In the genomic region with DNA sequence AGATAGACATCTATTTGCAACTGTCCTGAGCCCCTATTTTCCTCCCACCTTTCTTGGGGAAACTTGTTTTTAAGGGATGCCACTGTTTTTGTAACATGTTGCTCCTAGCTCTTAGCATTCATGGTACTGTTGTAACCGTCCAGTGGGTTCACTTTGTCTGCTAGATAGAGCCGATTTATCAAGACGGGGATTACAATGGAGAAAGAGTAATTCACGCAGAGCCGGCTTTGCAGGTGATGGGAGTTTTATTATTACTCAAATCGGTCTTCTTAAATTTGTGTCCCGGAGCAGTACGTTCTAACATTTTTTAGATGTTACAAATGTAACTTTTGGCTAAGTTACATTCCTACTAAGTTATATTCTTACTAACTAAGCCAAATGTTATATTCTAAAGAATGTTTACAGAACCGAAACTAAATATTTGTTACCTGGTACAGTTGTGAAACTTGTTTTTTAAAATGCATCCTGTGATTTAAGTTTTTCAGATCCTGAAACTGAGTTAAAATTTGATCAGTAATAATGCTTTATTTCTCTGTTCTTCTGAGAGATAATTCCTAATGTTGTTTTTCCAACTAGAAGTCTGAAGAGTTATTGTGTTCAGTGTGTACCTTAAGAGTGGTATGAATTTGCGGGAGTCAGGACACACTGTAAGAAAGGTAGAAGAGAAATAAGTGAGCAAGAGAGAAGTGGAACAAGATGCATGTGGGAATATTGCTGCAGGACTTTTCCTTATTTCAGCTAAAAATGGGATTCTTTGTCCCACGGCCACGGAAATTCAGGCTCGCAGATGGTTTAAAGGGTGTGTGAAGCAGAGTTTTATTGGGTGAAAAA, we compare ENCODE assay signal across 8 cellular contexts. TPM values are rescaled to one million over a fixed set of nuclear protein-coding genes. Genes with fewer than 3 reads are reported as not detected.
A peak's percentile ranks its signal among the peaks of the same experiment; 100 is the strongest.
DNase-seq lines count a peak whose midpoint lies in the region; ATAC-seq and TF ChIP-seq lines count a peak whose summit lies in the region.

No MANE protein-coding gene starts in this region.

- H3K27me3 ChIP-seq in KMS-11 (ENCODE audit: insufficient read depth, low read depth): no peaks in the 10 kb centered on the region
- no peaks in the 10 kb centered on the region for H3K27me3 ChIP-seq in breast epithelium
- H3K27me3 ChIP-seq in lower lobe of right lung (ENCODE audit: low read depth): no peaks in the 10 kb centered on the region
- H3K27me3 ChIP-seq in uterus: no peaks in the 10 kb centered on the region

- H3K4me3 ChIP-seq in KMS-11 (IDR thresholded peaks at IDR 0.05; ENCODE audit: insufficient read depth, low read depth, low read length) (no peak overlapping the region), breast epithelium (peak overlapping the region; percentile 62 to 82 (median 70)), lower lobe of right lung (peak overlapping the region; percentile 69), uterus (peak overlapping the region; percentile 47 to 68)

- H4K20me1 ChIP-seq in KMS-11 (ENCODE audit: insufficient read depth): no peaks in the 10 kb centered on the region

- H3K9me3 ChIP-seq in breast epithelium: no peaks in the 10 kb centered on the region
- H3K9me3 ChIP-seq in lower lobe of right lung: no peaks in the 10 kb centered on the region
- H3K9me3 ChIP-seq in uterus: no peaks in the 10 kb centered on the region

- peak overlapping the region; percentile 71 for H3K9ac ChIP-seq in KMS-11

- H2AFZ ChIP-seq in KMS-11 (ENCODE audit: low read depth): 0 out of 2 replicates have a peak overlapping the region, but pooled peaks have one; percentile 55

- intact Hi-C loops in breast epithelium (cut with DNase I; ENCODE audit: low total_unique reads): no loop called here
- intact Hi-C loops in lower lobe of right lung (cut with DNase I): no loop called here
- intact Hi-C loops in uterus (cut with DNase I; ENCODE audit: low total_unique reads): no loop called here

- no peak for TF ChIP-seq CTCF in C4-2B (conservative IDR thresholded peaks at IDR 0.05)
- no peak for TF ChIP-seq CTCF in KMS-11 (conservative IDR thresholded peaks at IDR 0.05; ENCODE audit: low read depth, low read length)
- no peak for TF ChIP-seq CTCF in breast epithelium (IDR thresholded peaks at IDR 0.05)
- TF ChIP-seq CTCF in lower lobe of right lung (IDR thresholded peaks at IDR 0.05): no peak
- TF ChIP-seq CTCF in uterus (IDR thresholded peaks at IDR 0.05): no peak

- H3K27ac ChIP-seq in C4-2B (peak overlapping the region; percentile 84), KMS-11 (peak overlapping the region; percentile 90), breast epithelium (peak overlapping the region; percentile 94 to 98), lower lobe of right lung (peak overlapping the region; percentile 93), uterus (peak overlapping the region; percentile 84 to 91)

- DNase-seq in breast epithelium (ENCODE audit: low spot score in 2 of 2) (no peak), lower lobe of right lung (no peak), uterus (no peak), NCI-H1092 treated with DMSO at 0.1 percent for 48 hours (lab: John Stamatoyannopoulos, UW) (no peak), Ammon's horn (ENCODE audit: low spot score) (no peak)

- TF ChIP-seq POLR2A in breast epithelium (IDR thresholded peaks at IDR 0.05): no peak
- no peak for TF ChIP-seq POLR2A in uterus (IDR thresholded peaks at IDR 0.05)

- ATAC-seq in lower lobe of right lung (peak in 1 of 2 donors; percentile 24), GM21529 (IDR thresholded peaks at IDR 0.05; ENCODE audit: unreplicated experiment) (no peak)

- H3K4me1 ChIP-seq in KMS-11 (ENCODE audit: low read depth, poor library complexity, severe bottlenecking) (peaks cover 62% of the 10 kb centered on the region), breast epithelium (peaks cover 0 to 9% of the 10 kb centered on the region in 2 donors), lower lobe of right lung (peaks cover 32% of the 10 kb centered on the region), uterus (peaks cover 0 to 6% of the 10 kb centered on the region in 2 donors)

- H3K36me3 ChIP-seq in KMS-11 (ENCODE audit: insufficient read depth) (no peaks in the 10 kb centered on the region; the same call in 1 of the 2 replicates), breast epithelium (no peaks in the 10 kb centered on the region), lower lobe of right lung (peaks cover 1% of the 10 kb centered on the region), uterus (no peaks in the 10 kb centered on the region)

- H3K79me2 ChIP-seq in KMS-11 (ENCODE audit: insufficient read depth, low read depth): peaks cover 42% of the 10 kb centered on the region

- H3K4me2 ChIP-seq in KMS-11: peak overlapping the region; percentile 100

RNA-seq across cellular contexts. Expression of gene CLEC2D, which starts 20.6 kb away (rescaled TPM):
- total RNA-seq in breast epithelium (10 to 100 TPM; 10.9 to 30.1 (median 23.9) TPM), lower lobe of right lung (13.9 TPM), uterus (10 to 100 TPM in 2 of 4 donors, 1 to 10 TPM in 2; 6.8 to 22.8 (median 13.9) TPM)

RNA-seq across cellular contexts. Expression of gene KLRB1, which starts 41.2 kb away (rescaled TPM):
- total RNA-seq in breast epithelium (1 to 10 TPM in 1 of 3 donors, under 1 TPM in 2; 0.66 to 1.5 (median 0.80) TPM), lower lobe of right lung (4.3 TPM), uterus (under 1 TPM in 2 of 4 donors, not detected in 2; 0.41 to 0.61 TPM)
